In genomic region chr11:78633516-78634310, GRCh38 we compare ENCODE assay signal across 15 cellular contexts. TPM values are rescaled to one million over a fixed set of nuclear protein-coding genes. Genes with fewer than 3 reads are reported as not detected.
DNase-seq lines count a peak whose midpoint lies in the region; ATAC-seq and TF ChIP-seq lines count a peak whose summit lies in the region.
"Had no signal": no experiment of that assay in that cellular context is flagged by ENCODE, and none has a peak within 500 bp of the region (broad histone marks: within the 10 kb centered on the region; RNA-seq: fewer than 3 reads in every experiment).

No MANE protein-coding gene starts in this region.

- no peak overlapping the region for H4K91ac ChIP-seq in neuronal stem cell (ENCODE audit: low read depth, low read length, poor library complexity)

- no peak overlapping the region for H3K18ac ChIP-seq in neuronal stem cell (ENCODE audit: low read length)

- peak; percentile 63 for ATAC-seq in stimulated activated naive CD8-positive, alpha-beta T cell treated with anti-CD3 and anti-CD28 coated beads, Interleukin-15, amount 100 ng/mL, for 72 hours
- no peak for ATAC-seq in GM21737 (IDR thresholded peaks at IDR 0.05; ENCODE audit: unreplicated experiment)
- ATAC-seq: A549; CD8-positive, alpha-beta T cell; GM23338 had no signal

- H3K4me3 ChIP-seq in neuronal stem cell (ENCODE audit: low read length in 2 of 2), result peak overlapping the region in 1 of 2 donors; percentile 56
- no peak overlapping the region for H3K4me3 ChIP-seq in sigmoid colon
- H3K4me3 ChIP-seq: A549, GM23338 had no signal

- no peak for TF ChIP-seq POLR2A in sigmoid colon (IDR thresholded peaks at IDR 0.05)

- H3K4me1 ChIP-seq in neuronal stem cell (ENCODE audit: control insufficient read depth in 2 of 2, insufficient read depth in 1 of 2, low read depth in 1 of 2, low read length in 2 of 2) (no peaks in the 10 kb centered on the region), sigmoid colon (no peaks in the 10 kb centered on the region)
- H3K4me1 ChIP-seq: A549 had no signal

- no peak overlapping the region for H3K4ac ChIP-seq in neuronal stem cell (ENCODE audit: low read length)

- peaks cover 3% of the 10 kb centered on the region for H3K36me3 Mint-ChIP-seq in activated T-helper 1 cell treated with anti-CD3 and anti-CD28 coated beads, Interleukin-12 subunit alpha, Interleukin-12 subunit beta, Interleukin-2, Interleukin-4 antibody, amounts not matched to agents 30 ng/mL and 10 ng/mL and 1 ng/mL, durations not matched to agents 14 hours and 24 hours and 36 hours (ENCODE audit: low read depth)
- H3K36me3 Mint-ChIP-seq: CD14-positive monocyte had no signal

- no peak overlapping the region for H3K9ac ChIP-seq in neuronal stem cell (ENCODE audit: low read depth, low read length, poor library complexity)

- H3K23ac ChIP-seq in neuronal stem cell (ENCODE audit: low read depth, low read length, poor library complexity), result no peak overlapping the region

- no peak overlapping the region for H2BK120ac ChIP-seq in neuronal stem cell (ENCODE audit: low read depth, low read length)

- no peak overlapping the region for H2BK12ac ChIP-seq in neuronal stem cell (ENCODE audit: low read length)

- TF ChIP-seq EP300 in sigmoid colon (IDR thresholded peaks at IDR 0.05), result no peak

- H3K9me3 Mint-ChIP-seq in activated T-helper 1 cell treated with anti-CD3 and anti-CD28 coated beads, Interleukin-12 subunit alpha, Interleukin-12 subunit beta, Interleukin-2, Interleukin-4 antibody, amounts not matched to agents 30 ng/mL and 10 ng/mL and 1 ng/mL, durations not matched to agents 14 hours and 24 hours and 36 hours, result peaks cover 54% of the 10 kb centered on the region
- peaks cover 17 to 25% of the 10 kb centered on the region in 2 donors for H3K9me3 Mint-ChIP-seq in stimulated activated naive CD8-positive, alpha-beta T cell treated with anti-CD3 and anti-CD28 coated beads, Interleukin-15, amount 100 ng/mL, for 72 hours

- no peaks in the 10 kb centered on the region for H3K79me1 ChIP-seq in neuronal stem cell (ENCODE audit: low read depth, low read length)

- H3K36me3 ChIP-seq in neuronal stem cell (replicated peaks in 1 of 2; ENCODE audit: control insufficient read depth in 2 of 2, insufficient read depth in 2 of 2, low read length in 2 of 2) (no peaks in the 10 kb centered on the region), sigmoid colon (no peaks in the 10 kb centered on the region)

- no peak overlapping the region for H2BK15ac ChIP-seq in neuronal stem cell (ENCODE audit: low read length)

- H3K27me3 Mint-ChIP-seq in activated T-helper 1 cell treated with anti-CD3 and anti-CD28 coated beads, Interleukin-12 subunit alpha, Interleukin-12 subunit beta, Interleukin-2, Interleukin-4 antibody, amounts not matched to agents 30 ng/mL and 10 ng/mL and 1 ng/mL, durations not matched to agents 14 hours and 24 hours and 36 hours (ENCODE audit: insufficient read depth), result no peaks in the 10 kb centered on the region
- H3K27me3 Mint-ChIP-seq in stimulated activated naive CD8-positive, alpha-beta T cell treated with anti-CD3 and anti-CD28 coated beads, Interleukin-15, amount 100 ng/mL, for 72 hours, result peaks cover 10% of the 10 kb centered on the region

- H3K14ac ChIP-seq in neuronal stem cell (ENCODE audit: low read length), result peak overlapping the region; percentile 42

- H2AFZ ChIP-seq in neuronal stem cell (ENCODE audit: low read length), result no peak overlapping the region
- H2AFZ ChIP-seq: GM23338 had no signal

- H3K27me3 ChIP-seq in neuronal stem cell (ENCODE audit: control insufficient read depth in 3 of 3, insufficient read depth in 3 of 3, low read depth in 1 of 3, low read length in 3 of 3) (no peaks in the 10 kb centered on the region), sigmoid colon (peaks cover 0 to 4% (median 0%) of the 10 kb centered on the region in 3 donors)

- H3K4me3 Mint-ChIP-seq in activated T-helper 1 cell treated with anti-CD3 and anti-CD28 coated beads, Interleukin-12 subunit alpha, Interleukin-12 subunit beta, Interleukin-2, Interleukin-4 antibody, amounts not matched to agents 30 ng/mL and 10 ng/mL and 1 ng/mL, durations not matched to agents 14 hours and 24 hours and 36 hours, result peak overlapping the region; percentile 5
- H3K4me3 Mint-ChIP-seq in stimulated activated naive CD8-positive, alpha-beta T cell treated with anti-CD3 and anti-CD28 coated beads, Interleukin-15, amount 100 ng/mL, for 72 hours, result no peak overlapping the region
- H3K4me3 Mint-ChIP-seq: CD14-positive monocyte; CD8-positive, alpha-beta T cell; GM23338 had no signal

- no peak overlapping the region for H2BK5ac ChIP-seq in neuronal stem cell (ENCODE audit: low read length)

- peak overlapping the region; percentile 91 for H3K27ac Mint-ChIP-seq in activated T-helper 1 cell treated with anti-CD3 and anti-CD28 coated beads, Interleukin-12 subunit alpha, Interleukin-12 subunit beta, Interleukin-2, Interleukin-4 antibody, amounts not matched to agents 30 ng/mL and 10 ng/mL and 1 ng/mL, durations not matched to agents 14 hours and 24 hours and 36 hours
- peak overlapping the region in 1 of 2 donors; percentile 22 for H3K27ac Mint-ChIP-seq in stimulated activated naive CD8-positive, alpha-beta T cell treated with anti-CD3 and anti-CD28 coated beads, Interleukin-15, amount 100 ng/mL, for 72 hours
- H3K27ac Mint-ChIP-seq: CD14-positive monocyte; CD8-positive, alpha-beta T cell; GM23338 had no signal

- H3K9me3 ChIP-seq in neuronal stem cell (replicated peaks in 1 of 2; ENCODE audit: control insufficient read depth in 2 of 2, insufficient read depth in 1 of 2, low read depth in 1 of 2, low read length in 2 of 2) (peaks cover 10 to 14% of the 10 kb centered on the region in 2 donors), sigmoid colon (peaks cover 0 to 12% (median 9%) of the 10 kb centered on the region in 4 donors)

- H3K4me1 Mint-ChIP-seq in activated T-helper 1 cell treated with anti-CD3 and anti-CD28 coated beads, Interleukin-12 subunit alpha, Interleukin-12 subunit beta, Interleukin-2, Interleukin-4 antibody, amounts not matched to agents 30 ng/mL and 10 ng/mL and 1 ng/mL, durations not matched to agents 14 hours and 24 hours and 36 hours (ENCODE audit: low read depth), result peaks cover 21% of the 10 kb centered on the region
- peaks cover 27% of the 10 kb centered on the region for H3K4me1 Mint-ChIP-seq in stimulated activated naive CD8-positive, alpha-beta T cell treated with anti-CD3 and anti-CD28 coated beads, Interleukin-15, amount 100 ng/mL, for 72 hours
- H3K4me1 Mint-ChIP-seq: CD14-positive monocyte, GM23338 had no signal

- TF ChIP-seq CTCF in sigmoid colon (IDR thresholded peaks at IDR 0.05), result no peak

- H2AK5ac ChIP-seq in neuronal stem cell (ENCODE audit: low read depth, low read length), result no peak overlapping the region

- no peak overlapping the region for H3K4me2 ChIP-seq in neuronal stem cell (ENCODE audit: insufficient read depth, low read length, poor library complexity, severe bottlenecking)
- H3K4me2 ChIP-seq: A549, GM23338 had no signal

- no CpG with 5 or more reads among the region's 7 CpGs for WGBS in neuronal stem cell (ENCODE audit: extremely low coverage in 2 of 2, insufficient read length in 2 of 2, insufficient replicate concordance in 1 of 2), 2 donors
- WGBS in sigmoid colon, 2 donors, result 81 to 86% methylated on average over 7 of the region's 7 CpGs

- intact Hi-C loops in activated T-helper 1 cell treated with anti-CD3 and anti-CD28 coated beads, Interleukin-12 subunit alpha, Interleukin-12 subunit beta, Interleukin-2, Interleukin-4 antibody, amounts not matched to agents 30 ng/mL and 10 ng/mL and 1 ng/mL, durations not matched to agents 14 hours and 24 hours and 36 hours (cut with micrococcal nuclease), result loop anchor here (1.0 kb wide), 1 partner anchor 10 kb away; no protein-coding TSS in a partner anchor
- intact Hi-C loops in sigmoid colon (cut with DNase I), result no loop called here

- H4K8ac ChIP-seq in neuronal stem cell (ENCODE audit: low read depth, low read length), result no peak overlapping the region

- H3K27ac ChIP-seq in neuronal stem cell (replicated peaks; ENCODE audit: low read length) (no peak overlapping the region), sigmoid colon (no peak overlapping the region)
- H3K27ac ChIP-seq: A549, HL-60 had no signal

- peak; percentile 2 for DNase-seq in GM03348 (ENCODE audit: low spot score)
- no peak for DNase-seq in activated T-helper 1 cell treated with anti-CD3 and anti-CD28 coated beads, Interleukin-12 subunit alpha, Interleukin-12 subunit beta, Interleukin-2, Interleukin-4 antibody, amounts not matched to agents 30 ng/mL and 10 ng/mL and 1 ng/mL, durations not matched to agents 14 hours and 24 hours and 36 hours (ENCODE audit: low spot score)
- no peak for DNase-seq in neuronal stem cell (ENCODE audit: low spot score)
- no peak for DNase-seq in stimulated activated naive CD8-positive, alpha-beta T cell treated with anti-CD3 and anti-CD28 coated beads, Interleukin-15, amount 100 ng/mL, for 72 hours
- DNase-seq in sigmoid colon, result no peak
- DNase-seq: CD8-positive, alpha-beta T cell; COR-L47; DMS153; DMS79 treated with DMSO at 0.1 percent for 48 hours; EL had no signal

RNA-seq across cellular contexts. Expression of gene NARS2, which starts 59.0 kb away (rescaled TPM):
- 38.2 and 38.7 TPM in 2 replicates for total RNA-seq in activated T-helper 1 cell treated with anti-CD3 and anti-CD28 coated beads, Interleukin-12 subunit alpha, Interleukin-12 subunit beta, Interleukin-2, Interleukin-4 antibody, amounts not matched to agents 30 ng/mL and 10 ng/mL and 1 ng/mL, durations not matched to agents 14 hours and 24 hours and 36 hours
- polyA plus RNA-seq in neuronal stem cell (2013, experiment 1 of 2), result 31.1 TPM
- 35.1 TPM for polyA plus RNA-seq in neuronal stem cell (2013, experiment 2 of 2)
- 10 to 100 TPM in 3 of 4 donors, 1 to 10 TPM in 1; 7.8 to 15.5 (median 13.6) TPM for total RNA-seq in sigmoid colon
- 10 to 100 TPM in 2 of 3 donors, 1 to 10 TPM in 1; 9.0 to 22.2 (median 13.6) TPM for polyA plus RNA-seq in sigmoid colon
